Comparison of ENCODE assay signal across 9 cellular contexts in genomic region chr13:43786472-43786765, GRCh38. TPM values are rescaled to one million over a fixed set of nuclear protein-coding genes. Genes with fewer than 3 reads are reported as not detected.
DNase-seq lines count a peak whose midpoint lies in the region; ATAC-seq and TF ChIP-seq lines count a peak whose summit lies in the region.
"Had no signal": no experiment of that assay in that cellular context is flagged by ENCODE, and none has a peak within 500 bp of the region (broad histone marks: within the 10 kb centered on the region; RNA-seq: fewer than 3 reads in every experiment).

No MANE protein-coding gene starts in this region.

- DNase-seq in SK-N-SH (no peak), adipocyte (ENCODE audit: low read depth) (no peak), suprapubic skin (ENCODE audit: low spot score in 2 of 2) (peak in 1 of 2 donors; percentile 79), ACHN (no peak), hippocampal formation (lab: John Stamatoyannopoulos, UW) (no peak), middle frontal gyrus (ENCODE audit: extremely low spot score, low spot score) (no peak)

- no peak for ATAC-seq in SK-N-SH treated with all-trans-retinoic acid at 6 μM for 48 hours

- no peaks in the 10 kb centered on the region for H3K79me2 ChIP-seq in SK-N-SH (ENCODE audit: insufficient read depth)

- peak overlapping the region; percentile 62; the same call in 1 of the 2 replicates for H3K9ac ChIP-seq in SK-N-SH
- peak overlapping the region; percentile 86 for H3K9ac ChIP-seq in adipocyte (ENCODE audit: low read length)

- in situ Hi-C loops in ACHN (cut with HindIII; ENCODE audit: low pct_ligation_motif_present, low pct_unique_long_range_greater_than_20kb, low sequenced_read_pairs): no loop called here

- no peak for TF ChIP-seq RAD21 in SK-N-SH (IDR thresholded peaks at IDR 0.05; ENCODE audit: low read length)

- 3% methylated on average over 7 of the region's 28 CpGs for WGBS in SK-N-SH (ENCODE audit: low lambda C conversion rate)
- WGBS in suprapubic skin: 0% methylated on average over 1 of the region's 28 CpGs

- H3K27ac ChIP-seq in SK-N-SH (ENCODE audit: low read depth in 2 of 2, low read length in 1 of 2) (peak overlapping the region; percentile 41 to 43; a peak in 2 of 4 replicates), layer of hippocampus (ENCODE audit: low read depth, low read length) (peak overlapping the region; percentile 62), suprapubic skin (peak overlapping the region; percentile 29)

- POLR2A ChIA-PET in SK-N-SH (lab: Yijun Ruan, JAX): interaction anchor here (1.6 kb wide), 1 partner anchor 18 kb away, joined by 5 read pairs; no protein-coding TSS in a partner anchor

- H3K4me3 ChIP-seq in SK-N-SH (ENCODE audit: low read depth in 2 of 2, low read length in 1 of 2) (peak overlapping the region; percentile 72 to 73), adipocyte (ENCODE audit: low read length) (peak overlapping the region; percentile 84), suprapubic skin (peak overlapping the region; percentile 75)

- peak overlapping the region; percentile 86; the same call in 1 of the 2 replicates for H2AFZ ChIP-seq in SK-N-SH (ENCODE audit: low read depth)

- no peaks in the 10 kb centered on the region for H3K27me3 ChIP-seq in SK-N-SH (ENCODE audit: insufficient read depth)
- H3K27me3 ChIP-seq in adipocyte (replicated peaks; ENCODE audit: control insufficient read depth, insufficient read depth, low read length): no peaks in the 10 kb centered on the region
- no peaks in the 10 kb centered on the region for H3K27me3 ChIP-seq in layer of hippocampus (ENCODE audit: control insufficient read depth, insufficient read depth, low read length)
- H3K27me3 ChIP-seq in suprapubic skin: peaks cover 12% of the 10 kb centered on the region

- TF ChIP-seq EP300 in SK-N-SH (IDR thresholded peaks at IDR 0.05; ENCODE audit: borderline replicate concordance in 1 of 2, low read depth in 1 of 2, low read length in 1 of 2): no peak
- no peak for TF ChIP-seq EP300 in suprapubic skin (IDR thresholded peaks at IDR 0.05)

- peak overlapping the region; percentile 90 for H3K4me2 ChIP-seq in SK-N-SH

- H3F3A ChIP-seq in SK-N-SH (replicated peaks; ENCODE audit: insufficient read depth): peaks cover 34% of the 10 kb centered on the region

- H3K9me3 ChIP-seq in SK-N-SH: no peaks in the 10 kb centered on the region
- H3K9me3 ChIP-seq in adipocyte (ENCODE audit: control insufficient read depth, low read length): no peaks in the 10 kb centered on the region
- H3K9me3 ChIP-seq in suprapubic skin: no peaks in the 10 kb centered on the region

- CTCF ChIA-PET in SK-N-SH (lab: Yijun Ruan, JAX): interaction anchor here (0.8 to 1.8 kb wide), 6 partner anchors 8 to 701 kb away, joined by 3 to 8 read pairs (median 4); no protein-coding TSS in a partner anchor

- no peak for TF ChIP-seq POLR2A in suprapubic skin (IDR thresholded peaks at IDR 0.05)

- H3K4me1 ChIP-seq in SK-N-SH (ENCODE audit: control insufficient read depth in 1 of 2, insufficient read depth in 2 of 2, low read depth in 1 of 2, low read length in 1 of 2) (peaks cover 0 to 23% of the 10 kb centered on the region in 2 experiments; a peak in 2 of 4 replicates), adipocyte (ENCODE audit: control insufficient read depth, insufficient read depth, low read length) (peaks cover 22% of the 10 kb centered on the region), suprapubic skin (peaks cover 28% of the 10 kb centered on the region)

- H3K9me2 ChIP-seq in SK-N-SH: no peaks in the 10 kb centered on the region

- TF ChIP-seq CTCF in SK-N-SH (IDR thresholded peaks at IDR 0.05): no peak
- no peak for TF ChIP-seq CTCF in suprapubic skin (IDR thresholded peaks at IDR 0.05)

- H3K36me3 ChIP-seq in SK-N-SH (replicated peaks in 1 of 2; ENCODE audit: control insufficient read depth in 1 of 2, insufficient read depth in 2 of 2, low read length in 1 of 2): no peaks in the 10 kb centered on the region
- no peaks in the 10 kb centered on the region for H3K36me3 ChIP-seq in adipocyte (ENCODE audit: control insufficient read depth, insufficient read depth, low read length, severe bottlenecking)
- no peaks in the 10 kb centered on the region for H3K36me3 ChIP-seq in suprapubic skin

- no peaks in the 10 kb centered on the region for H4K20me1 ChIP-seq in SK-N-SH (ENCODE audit: insufficient read depth)

TF ChIP-seq in SK-N-SH, 30 proteins besides CTCF, POLR2A, EP300 and RAD21:
- 0 out of 2 replicates have a peak, but pooled peaks have one; percentile 17 for TF ChIP-seq FOXM1 (IDR thresholded peaks at IDR 0.05; ENCODE audit: low read depth)
- TF ChIP-seq EZH2phosphoT487 (IDR thresholded peaks at IDR 0.05; ENCODE audit: borderline replicate concordance, low read depth): no peak
TF ChIP-seq in SK-N-SH: peak in this region for 1.

TF ChIP-seq in SK-N-SH treated with all-trans-retinoic acid at 6 μM for 48 hours, 23 proteins besides CTCF, POLR2A, EP300 and RAD21:
- TF ChIP-seq ISL1 (CRISPR knock-in tag; IDR thresholded peaks at IDR 0.05) (no peak), ARNTL (CRISPR knock-in tag; IDR thresholded peaks at IDR 0.05; ENCODE audit: borderline replicate concordance, low read depth) (no peak), ESRRG (CRISPR knock-in tag; IDR thresholded peaks at IDR 0.05) (no peak), SNAI2 (CRISPR knock-in tag; IDR thresholded peaks at IDR 0.05) (no peak), ZFP30 (CRISPR knock-in tag; IDR thresholded peaks at IDR 0.05) (no peak), PATZ1 (CRISPR knock-in tag; IDR thresholded peaks at IDR 0.05; ENCODE audit: borderline replicate concordance) (no peak), ZFP3 (CRISPR knock-in tag; IDR thresholded peaks at IDR 0.05) (no peak), CSDC2 (CRISPR knock-in tag; IDR thresholded peaks at IDR 0.05) (no peak)

RNA-seq across cellular contexts. Expression of gene ENOX1, which starts 0.4 kb away (rescaled TPM):
- 5.8 and 6.6 TPM in 2 replicates for polyA plus RNA-seq in SK-N-SH (2012; rRNA removed)
- polyA plus RNA-seq in SK-N-SH (2012; cell fraction: cytosol; rRNA removed): 7.6 and 8.1 TPM in 2 replicates
- polyA plus RNA-seq in SK-N-SH (2012; cell fraction: nucleus; rRNA removed): 5.1 and 5.5 TPM in 2 replicates
- total RNA-seq in suprapubic skin: under 1 TPM; 0.25 to 0.52 (median 0.33) TPM
- total RNA-seq: A172 had no signal
